9 cellular contexts compared by ENCODE assay signal in genomic region chrX:11664211-11664888, GRCh38. TPM values are rescaled to one million over a fixed set of nuclear protein-coding genes. Genes with fewer than 3 reads are reported as not detected.
A peak's percentile ranks its signal among the peaks of the same experiment; 100 is the strongest.
DNase-seq lines count a peak whose midpoint lies in the region; ATAC-seq and TF ChIP-seq lines count a peak whose summit lies in the region.
"Had no signal": no experiment of that assay in that cellular context is flagged by ENCODE, and none has a peak within 500 bp of the region (broad histone marks: within the 10 kb centered on the region; RNA-seq: fewer than 3 reads in every experiment).

No MANE protein-coding gene starts in this region.

- no peak for TF ChIP-seq EP300 in gastroesophageal sphincter (IDR thresholded peaks at IDR 0.05)

- H3K27me3 Mint-ChIP-seq in osteocyte (ENCODE audit: unreplicated experiment) = peaks cover 29% of the 10 kb centered on the region

- H3K36me3 ChIP-seq in MG63 (no peaks in the 10 kb centered on the region), gastroesophageal sphincter (no peaks in the 10 kb centered on the region)

- peak; percentile 17 for ATAC-seq in gastroesophageal sphincter

- no CpG with 5 or more reads among the region's 55 CpGs for WGBS in gastroesophageal sphincter (ENCODE audit: low coverage in 1 of 2), 2 donors

- no peak for TF ChIP-seq CTCF in gastroesophageal sphincter (IDR thresholded peaks at IDR 0.05)
- no peak for TF ChIP-seq CTCF in osteocyte (IDR thresholded peaks at IDR 0.05)

- DNase-seq in Caki2 (ENCODE audit: low read depth) (peak; percentile 24), MG63 (no peak), osteocyte (ENCODE audit: extremely low spot score, unreplicated experiment) (no peak), NK-92 (lab: John Stamatoyannopoulos, UW; ENCODE audit: unreplicated experiment) (no peak), NCI-H2107 (lab: John Stamatoyannopoulos, UW) (no peak), dedifferentiated amniotic fluid mesenchymal stem cell (ENCODE audit: extremely low spot score) (no peak)
- DNase-seq in activated CD4-positive, alpha-beta T cell treated with anti-CD3 and anti-CD28 coated beads, Interleukin-2, amount 50 U/mL, for 4 hours = no peak

- H3K4me3 ChIP-seq in MG63 (peak overlapping the region; percentile 48), gastroesophageal sphincter (peak overlapping the region; percentile 64 to 94)

- H3K9me3 ChIP-seq in MG63 (no peaks in the 10 kb centered on the region), gastroesophageal sphincter (no peaks in the 10 kb centered on the region)

- peaks cover 12% of the 10 kb centered on the region for H3K4me1 Mint-ChIP-seq in osteocyte (ENCODE audit: unreplicated experiment)
- H3K4me1 Mint-ChIP-seq: central memory CD8-positive, alpha-beta T cell had no signal

- H3K27ac Mint-ChIP-seq in osteocyte (ENCODE audit: unreplicated experiment) = no peak overlapping the region

- no peaks in the 10 kb centered on the region for H3K36me3 Mint-ChIP-seq in osteocyte (ENCODE audit: unreplicated experiment)

- H3K4me3 Mint-ChIP-seq in osteocyte (ENCODE audit: unreplicated experiment) = peak overlapping the region; percentile 78
- H3K4me3 Mint-ChIP-seq: central memory CD8-positive, alpha-beta T cell had no signal

- in situ Hi-C loops in Caki2 (cut with HindIII; ENCODE audit: low pct_unique_long_range_greater_than_20kb, low sequenced_read_pairs) = no loop called here

- H3K27me3 ChIP-seq in MG63 = peaks cover 28% of the 10 kb centered on the region
- H3K27me3 ChIP-seq in gastroesophageal sphincter = no peaks in the 10 kb centered on the region

- no peak for TF ChIP-seq POLR2A in gastroesophageal sphincter (IDR thresholded peaks at IDR 0.05)

- H3K9me3 Mint-ChIP-seq in osteocyte (ENCODE audit: unreplicated experiment) = peaks cover 4% of the 10 kb centered on the region
- H3K9me3 Mint-ChIP-seq: central memory CD8-positive, alpha-beta T cell had no signal

- H3K4me1 ChIP-seq in gastroesophageal sphincter = peaks cover 0 to 11% (median 0%) of the 10 kb centered on the region in 3 donors

- peak overlapping the region; percentile 57 to 84 (median 81) for H3K27ac ChIP-seq in gastroesophageal sphincter

RNA-seq across cellular contexts. Expression of gene ARHGAP6, which starts 1.4 kb away (rescaled TPM):
- total RNA-seq in Caki2 (2014; rRNA removed; shearing (Covaris generic); ENCODE audit: low replicate concordance) = 0.81 and 1.8 TPM in 2 replicates
- total RNA-seq in MG63 (2014; rRNA removed; shearing (Covaris generic); ENCODE audit: low replicate concordance) = 0.10 TPM in 1 of 2 replicates, not detected in the other
- total RNA-seq in gastroesophageal sphincter (10 to 100 TPM; 25.2 to 35.1 (median 31.8) TPM), osteocyte (3.5 and 4.2 TPM in 2 replicates)
